8 cellular contexts compared by ENCODE assay signal in genomic region chr3:158313344-158313927, GRCh38.
A peak's percentile ranks its signal among the peaks of the same experiment; 100 is the strongest.
DNase-seq lines count a peak whose midpoint lies in the region; ATAC-seq, FAIRE-seq and TF ChIP-seq lines count a peak whose summit lies in the region.

No MANE protein-coding gene starts in this region.

- no peak overlapping the region for H3K27ac Mint-ChIP-seq in astrocyte (ENCODE audit: unreplicated experiment)
- H3K27ac Mint-ChIP-seq in nephron, result no peak overlapping the region

- no peaks in the 10 kb centered on the region for H3K27me3 Mint-ChIP-seq in astrocyte (ENCODE audit: low read depth, unreplicated experiment)
- no peaks in the 10 kb centered on the region for H3K27me3 Mint-ChIP-seq in nephron (ENCODE audit: low read depth)

- H3K9ac ChIP-seq in DND-41 (ENCODE audit: low read depth, low read length) (no peak overlapping the region), astrocyte (ENCODE audit: low read length) (no peak overlapping the region)

- H4K20me1 ChIP-seq in DND-41 (ENCODE audit: insufficient read depth, low read length) (no peaks in the 10 kb centered on the region), astrocyte (ENCODE audit: insufficient read depth, low read length) (no peaks in the 10 kb centered on the region)

- H3K36me3 ChIP-seq in DND-41 (ENCODE audit: insufficient read depth, low read length) (no peaks in the 10 kb centered on the region), astrocyte (ENCODE audit: insufficient read depth, low read length) (no peaks in the 10 kb centered on the region)

- no peak overlapping the region for H3K27ac ChIP-seq in DND-41 (ENCODE audit: low read length)
- H3K27ac ChIP-seq in astrocyte (ENCODE audit: low read depth, low read length), result no peak overlapping the region

- FAIRE-seq in astrocyte (lab: Jason Lieb, UNC), result no peak

- H3K36me3 Mint-ChIP-seq in astrocyte (ENCODE audit: low read depth, unreplicated experiment), result no peaks in the 10 kb centered on the region
- no peaks in the 10 kb centered on the region for H3K36me3 Mint-ChIP-seq in nephron (ENCODE audit: low read depth)

- H2AFZ ChIP-seq in DND-41 (ENCODE audit: low read depth, low read length), result no peak overlapping the region
- no peak overlapping the region for H2AFZ ChIP-seq in astrocyte (ENCODE audit: low read depth, low read length)

- H3K9me3 Mint-ChIP-seq in astrocyte (ENCODE audit: unreplicated experiment) (no peaks in the 10 kb centered on the region), nephron (no peaks in the 10 kb centered on the region)

- no peaks in the 10 kb centered on the region for H3K79me2 ChIP-seq in DND-41 (ENCODE audit: insufficient read depth, low read length)
- H3K79me2 ChIP-seq in astrocyte (ENCODE audit: insufficient read depth, low read length), result no peaks in the 10 kb centered on the region

- ATAC-seq in DND-41 (ENCODE audit: insufficient read depth, low read depth), result peak; percentile 83
- peak; percentile 45 for ATAC-seq in GM21619 (IDR thresholded peaks at IDR 0.05; ENCODE audit: unreplicated experiment)

- no peak overlapping the region for H3K4me3 ChIP-seq in DND-41 (ENCODE audit: low read depth in 1 of 2, low read length in 2 of 2)
- H3K4me3 ChIP-seq in astrocyte (ENCODE audit: insufficient read depth, low read depth, low read length), result no peak overlapping the region

- no peaks in the 10 kb centered on the region for H3K4me1 ChIP-seq in DND-41 (ENCODE audit: insufficient read depth, low read length)
- no peaks in the 10 kb centered on the region for H3K4me1 ChIP-seq in astrocyte (ENCODE audit: insufficient read depth, low read length)

- H3K9me3 ChIP-seq in DND-41 (ENCODE audit: insufficient read depth, low read length, severe bottlenecking), result no peaks in the 10 kb centered on the region
- H3K9me3 ChIP-seq in astrocyte (ENCODE audit: insufficient read depth, low read depth, low read length), result no peaks in the 10 kb centered on the region

- H3K27me3 ChIP-seq in DND-41 (ENCODE audit: insufficient read depth, low read length, poor library complexity), result no peaks in the 10 kb centered on the region
- no peaks in the 10 kb centered on the region for H3K27me3 ChIP-seq in astrocyte (ENCODE audit: insufficient read depth, low read length)

- H3K4me1 Mint-ChIP-seq in astrocyte (ENCODE audit: low read depth, unreplicated experiment) (no peaks in the 10 kb centered on the region), nephron (no peaks in the 10 kb centered on the region)

- intact Hi-C loops in posterior cingulate gyrus (cut with DNase I), result no loop called here

- H3K4me2 ChIP-seq in DND-41 (ENCODE audit: insufficient read depth, low read length) (no peak overlapping the region), astrocyte (ENCODE audit: low read length) (no peak overlapping the region)

- TF ChIP-seq CTCF in DND-41 (IDR thresholded peaks at IDR 0.05; ENCODE audit: borderline replicate concordance, extremely low read depth, low read length, poor library complexity, severe bottlenecking) (peak; percentile 70), astrocyte (IDR thresholded peaks at IDR 0.05; ENCODE audit: insufficient read depth, low read depth, low read length) (peak; percentile 35), nephron (IDR thresholded peaks at IDR 0.05; ENCODE audit: unreplicated experiment in 3 of 3) (peak; percentile 50 to 77 (median 51))

- H3K4me3 Mint-ChIP-seq in astrocyte (ENCODE audit: unreplicated experiment) (no peak overlapping the region), nephron (no peak overlapping the region)

- peak; percentile 12 for DNase-seq in DND-41
- peak; percentile 14 for DNase-seq in NCI-H1417 treated with DMSO at 0.1 percent for 48 hours (lab: John Stamatoyannopoulos, UW)
- peak; percentile 6 for DNase-seq in astrocyte (ENCODE audit: low read depth)
- DNase-seq in posterior cingulate gyrus, result no peak
- DNase-seq in T-helper 9 cell, result no peak
- no peak for DNase-seq in ecto neural progenitor cell (ENCODE audit: low spot score)

Comparison
In these comparisons a context has a peak if more than half of its experiments do, and no peak if none do; other contexts are left out.
1. DNase-seq: peak in DND-41 (single experiment), NCI-H1417 treated with DMSO at 0.1 percent for 48 hours (single experiment) and astrocyte (single experiment); none in posterior cingulate gyrus (0 of 10), T-helper 9 cell (single experiment) and ecto neural progenitor cell (single experiment).
2. Peak in every context shown above with its lines, with median percentiles within 50 percentile points of each other: CTCF ChIP-seq.